In the genomic region with DNA sequence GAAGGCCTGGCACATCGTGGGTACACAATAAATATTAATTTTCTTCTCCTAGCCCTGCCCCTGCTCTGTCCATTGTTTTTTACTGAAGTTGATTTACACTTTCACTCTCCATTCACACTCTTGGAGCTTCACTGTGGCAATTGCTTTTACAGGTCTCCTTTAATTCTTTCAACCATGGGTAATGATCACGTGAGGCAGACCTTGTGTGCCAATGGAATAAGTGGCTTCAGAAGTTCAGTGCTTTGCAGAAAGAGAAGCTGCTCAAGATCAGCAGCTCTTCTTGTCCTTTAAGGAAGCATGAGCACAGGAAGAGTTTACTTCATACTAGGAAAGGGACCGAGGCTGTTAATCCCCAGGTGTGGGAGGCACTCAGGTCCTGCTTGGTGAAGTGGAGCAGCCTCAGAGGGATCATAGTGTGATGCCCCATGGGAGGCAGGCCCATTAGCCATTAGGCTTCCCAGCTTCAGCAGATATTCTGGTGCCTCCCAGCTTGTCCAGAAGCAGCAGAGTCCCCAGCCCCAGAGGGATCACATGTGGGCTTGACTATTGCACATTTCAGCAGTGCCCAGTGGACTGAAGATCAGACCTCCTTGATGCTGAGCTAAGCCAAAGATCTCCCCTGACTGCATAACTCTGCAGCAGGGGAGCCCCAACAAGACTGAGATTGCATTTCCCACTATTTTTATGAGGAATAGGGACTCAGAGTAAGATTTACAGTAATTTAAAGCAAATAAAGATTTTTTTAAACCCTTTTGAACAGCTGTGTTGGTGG, we compare ENCODE assay signal across 1 cellular context.
TF ChIP-seq lines count a peak whose summit lies in the region.

No MANE protein-coding gene starts in this region.

TF ChIP-seq in H1, 55 proteins besides CTCF, POLR2A, EP300 and RAD21 (continued from another document):
- TF ChIP-seq, protein P1, sequence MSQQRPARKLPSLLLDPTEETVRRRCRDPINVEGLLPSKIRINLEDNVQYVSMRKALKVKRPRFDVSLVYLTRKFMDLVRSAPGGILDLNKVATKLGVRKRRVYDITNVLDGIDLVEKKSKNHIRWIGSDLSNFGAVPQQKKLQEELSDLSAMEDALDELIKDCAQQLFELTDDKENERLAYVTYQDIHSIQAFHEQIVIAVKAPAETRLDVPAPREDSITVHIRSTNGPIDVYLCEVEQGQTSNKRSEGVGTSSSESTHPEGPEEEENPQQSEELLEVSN (IDR thresholded peaks at IDR 0.05), result no peak
- TF ChIP-seq GTF2F1 (IDR thresholded peaks at IDR 0.05; ENCODE audit: borderline replicate concordance, low read depth, low read length) (no peak), JUN (IDR thresholded peaks at IDR 0.05; ENCODE audit: low read depth, low read length) (no peak)
- TF ChIP-seq, protein P2, sequence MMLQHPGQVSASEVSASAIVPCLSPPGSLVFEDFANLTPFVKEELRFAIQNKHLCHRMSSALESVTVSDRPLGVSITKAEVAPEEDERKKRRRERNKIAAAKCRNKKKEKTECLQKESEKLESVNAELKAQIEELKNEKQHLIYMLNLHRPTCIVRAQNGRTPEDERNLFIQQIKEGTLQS (IDR thresholded peaks at IDR 0.05; ENCODE audit: insufficient read depth, low read depth, low read length), result no peak
- TF ChIP-seq, protein P3, sequence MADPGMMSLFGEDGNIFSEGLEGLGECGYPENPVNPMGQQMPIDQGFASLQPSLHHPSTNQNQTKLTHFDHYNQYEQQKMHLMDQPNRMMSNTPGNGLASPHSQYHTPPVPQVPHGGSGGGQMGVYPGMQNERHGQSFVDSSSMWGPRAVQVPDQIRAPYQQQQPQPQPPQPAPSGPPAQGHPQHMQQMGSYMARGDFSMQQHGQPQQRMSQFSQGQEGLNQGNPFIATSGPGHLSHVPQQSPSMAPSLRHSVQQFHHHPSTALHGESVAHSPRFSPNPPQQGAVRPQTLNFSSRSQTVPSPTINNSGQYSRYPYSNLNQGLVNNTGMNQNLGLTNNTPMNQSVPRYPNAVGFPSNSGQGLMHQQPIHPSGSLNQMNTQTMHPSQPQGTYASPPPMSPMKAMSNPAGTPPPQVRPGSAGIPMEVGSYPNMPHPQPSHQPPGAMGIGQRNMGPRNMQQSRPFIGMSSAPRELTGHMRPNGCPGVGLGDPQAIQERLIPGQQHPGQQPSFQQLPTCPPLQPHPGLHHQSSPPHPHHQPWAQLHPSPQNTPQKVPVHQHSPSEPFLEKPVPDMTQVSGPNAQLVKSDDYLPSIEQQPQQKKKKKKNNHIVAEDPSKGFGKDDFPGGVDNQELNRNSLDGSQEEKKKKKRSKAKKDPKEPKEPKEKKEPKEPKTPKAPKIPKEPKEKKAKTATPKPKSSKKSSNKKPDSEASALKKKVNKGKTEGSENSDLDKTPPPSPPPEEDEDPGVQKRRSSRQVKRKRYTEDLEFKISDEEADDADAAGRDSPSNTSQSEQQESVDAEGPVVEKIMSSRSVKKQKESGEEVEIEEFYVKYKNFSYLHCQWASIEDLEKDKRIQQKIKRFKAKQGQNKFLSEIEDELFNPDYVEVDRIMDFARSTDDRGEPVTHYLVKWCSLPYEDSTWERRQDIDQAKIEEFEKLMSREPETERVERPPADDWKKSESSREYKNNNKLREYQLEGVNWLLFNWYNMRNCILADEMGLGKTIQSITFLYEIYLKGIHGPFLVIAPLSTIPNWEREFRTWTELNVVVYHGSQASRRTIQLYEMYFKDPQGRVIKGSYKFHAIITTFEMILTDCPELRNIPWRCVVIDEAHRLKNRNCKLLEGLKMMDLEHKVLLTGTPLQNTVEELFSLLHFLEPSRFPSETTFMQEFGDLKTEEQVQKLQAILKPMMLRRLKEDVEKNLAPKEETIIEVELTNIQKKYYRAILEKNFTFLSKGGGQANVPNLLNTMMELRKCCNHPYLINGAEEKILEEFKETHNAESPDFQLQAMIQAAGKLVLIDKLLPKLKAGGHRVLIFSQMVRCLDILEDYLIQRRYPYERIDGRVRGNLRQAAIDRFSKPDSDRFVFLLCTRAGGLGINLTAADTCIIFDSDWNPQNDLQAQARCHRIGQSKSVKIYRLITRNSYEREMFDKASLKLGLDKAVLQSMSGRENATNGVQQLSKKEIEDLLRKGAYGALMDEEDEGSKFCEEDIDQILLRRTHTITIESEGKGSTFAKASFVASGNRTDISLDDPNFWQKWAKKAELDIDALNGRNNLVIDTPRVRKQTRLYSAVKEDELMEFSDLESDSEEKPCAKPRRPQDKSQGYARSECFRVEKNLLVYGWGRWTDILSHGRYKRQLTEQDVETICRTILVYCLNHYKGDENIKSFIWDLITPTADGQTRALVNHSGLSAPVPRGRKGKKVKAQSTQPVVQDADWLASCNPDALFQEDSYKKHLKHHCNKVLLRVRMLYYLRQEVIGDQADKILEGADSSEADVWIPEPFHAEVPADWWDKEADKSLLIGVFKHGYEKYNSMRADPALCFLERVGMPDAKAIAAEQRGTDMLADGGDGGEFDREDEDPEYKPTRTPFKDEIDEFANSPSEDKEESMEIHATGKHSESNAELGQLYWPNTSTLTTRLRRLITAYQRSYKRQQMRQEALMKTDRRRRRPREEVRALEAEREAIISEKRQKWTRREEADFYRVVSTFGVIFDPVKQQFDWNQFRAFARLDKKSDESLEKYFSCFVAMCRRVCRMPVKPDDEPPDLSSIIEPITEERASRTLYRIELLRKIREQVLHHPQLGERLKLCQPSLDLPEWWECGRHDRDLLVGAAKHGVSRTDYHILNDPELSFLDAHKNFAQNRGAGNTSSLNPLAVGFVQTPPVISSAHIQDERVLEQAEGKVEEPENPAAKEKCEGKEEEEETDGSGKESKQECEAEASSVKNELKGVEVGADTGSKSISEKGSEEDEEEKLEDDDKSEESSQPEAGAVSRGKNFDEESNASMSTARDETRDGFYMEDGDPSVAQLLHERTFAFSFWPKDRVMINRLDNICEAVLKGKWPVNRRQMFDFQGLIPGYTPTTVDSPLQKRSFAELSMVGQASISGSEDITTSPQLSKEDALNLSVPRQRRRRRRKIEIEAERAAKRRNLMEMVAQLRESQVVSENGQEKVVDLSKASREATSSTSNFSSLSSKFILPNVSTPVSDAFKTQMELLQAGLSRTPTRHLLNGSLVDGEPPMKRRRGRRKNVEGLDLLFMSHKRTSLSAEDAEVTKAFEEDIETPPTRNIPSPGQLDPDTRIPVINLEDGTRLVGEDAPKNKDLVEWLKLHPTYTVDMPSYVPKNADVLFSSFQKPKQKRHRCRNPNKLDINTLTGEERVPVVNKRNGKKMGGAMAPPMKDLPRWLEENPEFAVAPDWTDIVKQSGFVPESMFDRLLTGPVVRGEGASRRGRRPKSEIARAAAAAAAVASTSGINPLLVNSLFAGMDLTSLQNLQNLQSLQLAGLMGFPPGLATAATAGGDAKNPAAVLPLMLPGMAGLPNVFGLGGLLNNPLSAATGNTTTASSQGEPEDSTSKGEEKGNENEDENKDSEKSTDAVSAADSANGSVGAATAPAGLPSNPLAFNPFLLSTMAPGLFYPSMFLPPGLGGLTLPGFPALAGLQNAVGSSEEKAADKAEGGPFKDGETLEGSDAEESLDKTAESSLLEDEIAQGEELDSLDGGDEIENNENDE (IDR thresholded peaks at IDR 0.05; ENCODE audit: insufficient replicate concordance, low read length), result no peak
TF ChIP-seq in H1: peak in this region for 0.
